ENCODE assay signal across 17 cellular contexts in genomic region chr21:25589905-25590304, GRCh38. TPM values are rescaled to one million over a fixed set of nuclear protein-coding genes. Genes with fewer than 3 reads are reported as not detected.
DNase-seq lines count a peak whose midpoint lies in the region; ATAC-seq and TF ChIP-seq lines count a peak whose summit lies in the region.
"Had no signal": no experiment of that assay in that cellular context is flagged by ENCODE, and none has a peak within 500 bp of the region (broad histone marks: within the 10 kb centered on the region; RNA-seq: fewer than 3 reads in every experiment).

No MANE protein-coding gene starts in this region.

- H3K4me2 ChIP-seq in Karpas-422 (ENCODE audit: low read depth, low read length, poor library complexity, severe bottlenecking) (no peak overlapping the region), SK-N-SH (no peak overlapping the region)
- H3K4me2 ChIP-seq: BLaER1 had no signal

- ATAC-seq in activated naive CD8-positive, alpha-beta T cell treated with anti-CD3 and anti-CD28 coated beads, Interleukin-2, amount 50 U/mL, for 24 hours = no peak
- ATAC-seq in central memory CD8-positive, alpha-beta T cell (replicated peaks; ENCODE audit: extremely low read depth, poor library complexity, severe bottlenecking) = no peak
- ATAC-seq in GM19463 (IDR thresholded peaks at IDR 0.05; ENCODE audit: unreplicated experiment) = no peak
- ATAC-seq: HepG2 had no signal

- H3K36me3 Mint-ChIP-seq in activated naive CD8-positive, alpha-beta T cell = peaks cover 42% of the 10 kb centered on the region
- H3K36me3 Mint-ChIP-seq in activated naive CD8-positive, alpha-beta T cell treated with anti-CD3 and anti-CD28 coated beads, Interleukin-2, amount 50 U/mL, for 24 hours (ENCODE audit: low read depth) = peaks cover 79% of the 10 kb centered on the region
- H3K36me3 Mint-ChIP-seq in central memory CD8-positive, alpha-beta T cell (ENCODE audit: insufficient read depth) = peaks cover 58% of the 10 kb centered on the region

- H3K79me2 ChIP-seq in Karpas-422 (ENCODE audit: low read length) (no peaks in the 10 kb centered on the region), SK-N-SH (ENCODE audit: insufficient read depth) (no peaks in the 10 kb centered on the region)

- CTCF ChIA-PET in SK-N-SH (lab: Yijun Ruan, JAX) = no interaction called here

- peak overlapping the region; percentile 8 for H3K27ac Mint-ChIP-seq in activated naive CD8-positive, alpha-beta T cell
- H3K27ac Mint-ChIP-seq in activated naive CD8-positive, alpha-beta T cell treated with anti-CD3 and anti-CD28 coated beads, Interleukin-2, amount 50 U/mL, for 24 hours = no peak overlapping the region
- H3K27ac Mint-ChIP-seq in central memory CD8-positive, alpha-beta T cell (ENCODE audit: low read depth) = peak overlapping the region; percentile 9

- DNase-seq in activated naive CD8-positive, alpha-beta T cell treated with anti-CD3 and anti-CD28 coated beads, Interleukin-2, amount 50 U/mL, for 24 hours = no peak
- DNase-seq in Karpas-422 (peak; percentile 35), SIG-M5 treated with dmso at 0.1 percent for 504 hours (lab: John Stamatoyannopoulos, UW; ENCODE audit: unreplicated experiment) (no peak), SK-N-SH (no peak)
- no peak for DNase-seq in central memory CD8-positive, alpha-beta T cell (ENCODE audit: low spot score in 2 of 2)
- DNase-seq: MM.1S, NCI-H1436, NCI-H2029 treated with DMSO at 0.1 percent for 48 hours, NCI-H2227 treated with DMSO at 0.1 percent for 48 hours, NCI-H526 had no signal

- H4K20me1 ChIP-seq in Karpas-422 (ENCODE audit: insufficient read depth, low read depth, low read length) (no peaks in the 10 kb centered on the region), SK-N-SH (ENCODE audit: insufficient read depth) (no peaks in the 10 kb centered on the region)
- H4K20me1 ChIP-seq: BLaER1 had no signal

- no peak overlapping the region for H2AFZ ChIP-seq in Karpas-422 (ENCODE audit: low read length)
- no peak overlapping the region for H2AFZ ChIP-seq in SK-N-SH (ENCODE audit: low read depth)

- H3K27ac ChIP-seq in Karpas-422 (ENCODE audit: low read length) (no peak overlapping the region), SK-N-SH (ENCODE audit: low read depth in 2 of 2, low read length in 1 of 2) (no peak overlapping the region)
- H3K27ac ChIP-seq: BLaER1, RWPE1, SJSA1 had no signal

- WGBS in SK-N-SH (ENCODE audit: low lambda C conversion rate) = 92% methylated on average over 1 of the region's 1 CpG

- no peaks in the 10 kb centered on the region for H3K9me3 Mint-ChIP-seq in activated naive CD8-positive, alpha-beta T cell (ENCODE audit: low read depth)
- H3K9me3 Mint-ChIP-seq in activated naive CD8-positive, alpha-beta T cell treated with anti-CD3 and anti-CD28 coated beads, Interleukin-2, amount 50 U/mL, for 24 hours = no peaks in the 10 kb centered on the region
- no peaks in the 10 kb centered on the region for H3K9me3 Mint-ChIP-seq in central memory CD8-positive, alpha-beta T cell

- H3K4me3 Mint-ChIP-seq in activated naive CD8-positive, alpha-beta T cell = no peak overlapping the region
- H3K4me3 Mint-ChIP-seq in activated naive CD8-positive, alpha-beta T cell treated with anti-CD3 and anti-CD28 coated beads, Interleukin-2, amount 50 U/mL, for 24 hours = no peak overlapping the region
- no peak overlapping the region for H3K4me3 Mint-ChIP-seq in central memory CD8-positive, alpha-beta T cell

- H3K4me3 ChIP-seq in Karpas-422 (ENCODE audit: low read length) = no peak overlapping the region
- no peak overlapping the region for H3K4me3 ChIP-seq in SK-N-SH (ENCODE audit: low read depth in 2 of 2, low read length in 1 of 2)
- H3K4me3 ChIP-seq: BLaER1, HAP-1, SJSA1 had no signal

- peaks cover 49% of the 10 kb centered on the region for H3K36me3 ChIP-seq in Karpas-422 (ENCODE audit: insufficient read depth, low read length)
- peaks cover 65 to 84% of the 10 kb centered on the region in 2 experiments for H3K36me3 ChIP-seq in SK-N-SH (replicated peaks in 1 of 2; ENCODE audit: control insufficient read depth in 1 of 2, insufficient read depth in 2 of 2, low read length in 1 of 2)

- peaks cover 25% of the 10 kb centered on the region for H3K4me1 Mint-ChIP-seq in activated naive CD8-positive, alpha-beta T cell (ENCODE audit: low read depth)
- H3K4me1 Mint-ChIP-seq in activated naive CD8-positive, alpha-beta T cell treated with anti-CD3 and anti-CD28 coated beads, Interleukin-2, amount 50 U/mL, for 24 hours = peaks cover 17% of the 10 kb centered on the region
- H3K4me1 Mint-ChIP-seq in central memory CD8-positive, alpha-beta T cell = peaks cover 15% of the 10 kb centered on the region

- H3K9me2 ChIP-seq in Karpas-422 (replicated peaks; ENCODE audit: insufficient read depth, low read length) (no peaks in the 10 kb centered on the region), SK-N-SH (no peaks in the 10 kb centered on the region)

- no peaks in the 10 kb centered on the region for H3F3A ChIP-seq in SK-N-SH (replicated peaks; ENCODE audit: insufficient read depth)

- H3K9me3 ChIP-seq in Karpas-422 (ENCODE audit: low read length) (no peaks in the 10 kb centered on the region), SK-N-SH (no peaks in the 10 kb centered on the region)
- H3K9me3 ChIP-seq: BLaER1, HAP-1, SJSA1 had no signal

- no peak for TF ChIP-seq EP300 in SK-N-SH (IDR thresholded peaks at IDR 0.05; ENCODE audit: borderline replicate concordance in 1 of 2, low read depth in 1 of 2, low read length in 1 of 2)

- no peak for TF ChIP-seq RAD21 in SK-N-SH (IDR thresholded peaks at IDR 0.05; ENCODE audit: low read length)

- H3K4me1 ChIP-seq in Karpas-422 (ENCODE audit: low read length) (no peaks in the 10 kb centered on the region), SK-N-SH (ENCODE audit: control insufficient read depth in 1 of 2, insufficient read depth in 2 of 2, low read depth in 1 of 2, low read length in 1 of 2) (no peaks in the 10 kb centered on the region)
- H3K4me1 ChIP-seq: BLaER1, HAP-1, SJSA1 had no signal

- H3K9ac ChIP-seq in Karpas-422 (ENCODE audit: low read length) (no peak overlapping the region), SK-N-SH (no peak overlapping the region)
- H3K9ac ChIP-seq: BLaER1 had no signal

- TF ChIP-seq CTCF in SK-N-SH (IDR thresholded peaks at IDR 0.05) = no peak

- no peaks in the 10 kb centered on the region for H3K27me3 Mint-ChIP-seq in activated naive CD8-positive, alpha-beta T cell
- H3K27me3 Mint-ChIP-seq in activated naive CD8-positive, alpha-beta T cell treated with anti-CD3 and anti-CD28 coated beads, Interleukin-2, amount 50 U/mL, for 24 hours = no peaks in the 10 kb centered on the region
- no peaks in the 10 kb centered on the region for H3K27me3 Mint-ChIP-seq in central memory CD8-positive, alpha-beta T cell

- POLR2A ChIA-PET in SK-N-SH (lab: Yijun Ruan, JAX) = no interaction called here

- H3K27me3 ChIP-seq in Karpas-422 (ENCODE audit: low read length) (no peaks in the 10 kb centered on the region), SK-N-SH (ENCODE audit: insufficient read depth) (no peaks in the 10 kb centered on the region)
- H3K27me3 ChIP-seq: BLaER1, SJSA1 had no signal

TF ChIP-seq in SK-N-SH, 30 proteins besides CTCF, POLR2A, EP300 and RAD21:
- TF ChIP-seq CHD2 (IDR thresholded peaks at IDR 0.05; ENCODE audit: low read length, partially characterized antibody) = no peak
- TF ChIP-seq EZH2phosphoT487 (IDR thresholded peaks at IDR 0.05; ENCODE audit: borderline replicate concordance, low read depth) = no peak
- no peak for TF ChIP-seq GATA2 (CRISPR knock-in tag; IDR thresholded peaks at IDR 0.05)
- TF ChIP-seq TCF12 (IDR thresholded peaks at IDR 0.05) = no peak
- no peak for TF ChIP-seq NFIC (IDR thresholded peaks at IDR 0.05; ENCODE audit: borderline replicate concordance)
- TF ChIP-seq ZBTB33 (IDR thresholded peaks at IDR 0.05; ENCODE audit: borderline replicate concordance, low read depth) = no peak

RNA-seq across cellular contexts. Expression of gene MRPL39, which starts 17.4 kb away (rescaled TPM):
- 40.0 and 47.9 TPM in 2 replicates for total RNA-seq in Karpas-422 (2014; rRNA removed; shearing (Covaris generic); ENCODE audit: low replicate concordance)
- polyA plus RNA-seq in SK-N-SH (2012; rRNA removed) = 21.1 and 26.9 TPM in 2 replicates
- 30.2 and 43.6 TPM in 2 replicates for polyA plus RNA-seq in SK-N-SH (2012; cell fraction: cytosol; rRNA removed)
- 7.3 and 13.5 TPM in 2 replicates for polyA plus RNA-seq in SK-N-SH (2012; cell fraction: nucleus; rRNA removed)

RNA-seq across cellular contexts. Expression of gene JAM2, which starts 49.2 kb away (rescaled TPM):
- total RNA-seq in Karpas-422 (2014; rRNA removed; shearing (Covaris generic); ENCODE audit: low replicate concordance) = 0.26 and 0.83 TPM in 2 replicates
- 8.3 and 8.4 TPM in 2 replicates for polyA plus RNA-seq in SK-N-SH (2012; rRNA removed)
- 9.1 and 9.3 TPM in 2 replicates for polyA plus RNA-seq in SK-N-SH (2012; cell fraction: cytosol; rRNA removed)
- 4.8 and 8.1 TPM in 2 replicates for polyA plus RNA-seq in SK-N-SH (2012; cell fraction: nucleus; rRNA removed)
- total RNA-seq: HepG2, SJSA1 had no signal
